ENCODE assay signal across 20 cellular contexts in genomic region chr2:110125292-110125691, GRCh38. TPM values are rescaled to one million over a fixed set of nuclear protein-coding genes. Genes with fewer than 3 reads are reported as not detected.
DNase-seq lines count a peak whose midpoint lies in the region; TF ChIP-seq lines count a peak whose summit lies in the region.
"Had no signal": no experiment of that assay in that cellular context is flagged by ENCODE, and none has a peak within 500 bp of the region (broad histone marks: within the 10 kb centered on the region; RNA-seq: fewer than 3 reads in every experiment).

No MANE protein-coding gene starts in this region.

- DNase-seq in A172 (ENCODE audit: low spot score) (peak; percentile 57), HS-5 (ENCODE audit: low read depth) (peak; percentile 18), astrocyte of the hippocampus (ENCODE audit: low read depth, low spot score) (peak; percentile 84), foreskin fibroblast (peak; percentile 26 to 49), tibial nerve (ENCODE audit: low spot score in 2 of 2) (no peak), dedifferentiated amniotic fluid mesenchymal stem cell (ENCODE audit: extremely low spot score) (no peak), HAP-1 (ENCODE audit: low spot score in 2 of 2) (no peak), erythroblast (lab: John Stamatoyannopoulos, UW) (no peak)
- DNase-seq: activated CD4-positive, alpha-beta T cell treated with anti-CD3 and anti-CD28 coated beads, Interleukin-2, amount 50 U/mL, for 1 hour; activated effector memory CD4-positive, alpha-beta T cell treated with Interleukin-2 at 50 U/mL for 16 hours; adrenal gland; Caco-2; NCI-H2171 treated with DMSO at 0.1 percent for 48 hours; Right ventricle myocardium superior; stimulated activated CD8-positive, alpha-beta memory T cell treated with anti-CD3 and anti-CD28 coated beads, Interleukin-4, amount 100 ng/mL, for 48 hours; substantia nigra had no signal

- H3K27me3 ChIP-seq in tibial nerve (no peaks in the 10 kb centered on the region), HAP-1 (ENCODE audit: low read depth) (no peaks in the 10 kb centered on the region)
- H3K27me3 ChIP-seq: adrenal gland, BLaER1, vagina had no signal

- in situ Hi-C loops in HAP-1 (cut with MboI; ENCODE audit: low sequenced_read_pairs): no loop called here

- 72 to 76% methylated on average over 3 of the region's 3 CpGs for WGBS in tibial nerve, 2 donors

- H3K9me3 ChIP-seq in tibial nerve (no peaks in the 10 kb centered on the region), HAP-1 (no peaks in the 10 kb centered on the region)
- H3K9me3 ChIP-seq: A549, adrenal gland, BLaER1, Caco-2, vagina had no signal

- H3K4me3 ChIP-seq in foreskin fibroblast (ENCODE audit: low read depth in 1 of 2, low read length in 2 of 2) (no peak overlapping the region), tibial nerve (no peak overlapping the region), HAP-1 (no peak overlapping the region)
- H3K4me3 ChIP-seq: A549, adrenal gland, BLaER1, vagina had no signal

- H3K27ac ChIP-seq in tibial nerve: no peak overlapping the region
- H3K27ac ChIP-seq: A549, adrenal gland, BLaER1, HL-60, vagina had no signal

- H3K4me1 ChIP-seq in tibial nerve: no peaks in the 10 kb centered on the region
- no peaks in the 10 kb centered on the region for H3K4me1 ChIP-seq in HAP-1
- H3K4me1 ChIP-seq: A549, adrenal gland, BLaER1 had no signal

- H3K36me3 ChIP-seq in tibial nerve: peaks cover 0 to 35% (median 0%) of the 10 kb centered on the region in 3 donors
- no peaks in the 10 kb centered on the region for H3K36me3 ChIP-seq in HAP-1 (replicated peaks)
- H3K36me3 ChIP-seq: adrenal gland, BLaER1, vagina had no signal

- no peak for TF ChIP-seq EP300 in tibial nerve (IDR thresholded peaks at IDR 0.05)

- TF ChIP-seq CTCF in foreskin fibroblast (IDR thresholded peaks at IDR 0.05; ENCODE audit: low read depth, low read length): no peak
- TF ChIP-seq CTCF in tibial nerve (IDR thresholded peaks at IDR 0.05): no peak

- TF ChIP-seq POLR2A in tibial nerve (IDR thresholded peaks at IDR 0.05) (no peak), erythroblast (IDR thresholded peaks at IDR 0.05; ENCODE audit: low read length) (no peak)

RNA-seq across cellular contexts. Expression of gene MALL, which starts 9.7 kb away (rescaled TPM):
- total RNA-seq in A172 (2014; rRNA removed; shearing (Covaris generic)): 184 and 298 TPM in 2 replicates
- 10 to 100 TPM; 12.6 to 33.3 (median 24.7) TPM for total RNA-seq in tibial nerve

Comparison
In these comparisons a context has a peak if more than half of its experiments do, and no peak if none do; other contexts are left out.
1. DNase-seq: peak in A172 (single experiment), HS-5 (single experiment), astrocyte of the hippocampus (single experiment) and foreskin fibroblast (2 of 2); none in tibial nerve (0 of 2), dedifferentiated amniotic fluid mesenchymal stem cell (single experiment), HAP-1 (0 of 2) and erythroblast (0 of 2).